ENCODE assay signal across 9 cellular contexts in the genomic region with DNA sequence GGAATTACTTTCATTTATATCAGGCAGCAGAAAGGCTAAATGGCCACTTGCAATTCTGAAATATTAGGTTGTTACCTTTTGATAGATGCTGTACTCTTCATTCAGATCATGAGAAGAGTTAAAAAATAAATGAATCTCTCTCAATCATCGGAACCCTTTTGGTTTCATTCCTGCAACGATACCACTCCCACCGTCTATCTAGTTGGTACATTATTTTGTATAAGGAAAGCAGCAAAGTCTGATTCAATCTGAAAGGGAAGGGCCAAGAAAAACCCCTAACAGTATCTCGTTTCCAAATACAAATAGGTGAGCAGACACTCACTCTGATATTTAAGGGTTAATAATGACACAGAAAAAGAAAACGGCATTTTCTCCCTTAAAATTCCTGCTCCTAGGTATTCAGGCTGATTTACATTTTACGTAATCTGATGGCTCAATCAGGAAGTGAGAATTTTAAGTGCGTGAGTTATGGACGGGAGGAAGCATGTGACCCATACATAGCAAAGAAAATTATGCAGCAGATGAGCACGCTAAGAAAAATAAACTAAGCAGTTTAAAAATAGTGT.
A peak's percentile ranks its signal among the peaks of the same experiment; 100 is the strongest.
DNase-seq lines count a peak whose midpoint lies in the region; ATAC-seq and TF ChIP-seq lines count a peak whose summit lies in the region.
"Had no signal": no experiment of that assay in that cellular context is flagged by ENCODE, and none has a peak within 500 bp of the region (broad histone marks: within the 10 kb centered on the region; RNA-seq: fewer than 3 reads in every experiment).

No MANE protein-coding gene starts in this region.

- H3K36me3 ChIP-seq in RWPE2 (ENCODE audit: low read depth), result peaks cover 74% of the 10 kb centered on the region

- no peaks in the 10 kb centered on the region for H3K9me3 ChIP-seq in RWPE2 (ENCODE audit: severe bottlenecking)

- ATAC-seq in RWPE2 (ENCODE audit: low read depth) (peak; percentile 80), omental fat pad (ENCODE audit: low FRiP score) (peak; percentile 62), GM21526 (IDR thresholded peaks at IDR 0.05; ENCODE audit: low FRiP score, unreplicated experiment) (no peak), HG03095 (IDR thresholded peaks at IDR 0.05; ENCODE audit: unreplicated experiment) (no peak)

- H3K27ac ChIP-seq in RWPE2 (ENCODE audit: poor library complexity, severe bottlenecking), result peak overlapping the region; percentile 69
- peak overlapping the region; percentile 88 for H3K27ac ChIP-seq in epithelial cell of prostate
- H3K27ac ChIP-seq: 22Rv1 had no signal

- in situ Hi-C loops in G401 (cut with HindIII; ENCODE audit: low sequenced_read_pairs), result no loop called here

- peaks cover 46% of the 10 kb centered on the region for H3K4me1 ChIP-seq in RWPE2 (ENCODE audit: insufficient read depth, poor library complexity, severe bottlenecking)

- TF ChIP-seq CTCF in RWPE2 (IDR thresholded peaks at IDR 0.05; ENCODE audit: poor library complexity, severe bottlenecking), result no peak
- TF ChIP-seq CTCF in omental fat pad (IDR thresholded peaks at IDR 0.05), result no peak

- peak overlapping the region; percentile 26 for H3K4me3 ChIP-seq in RWPE2 (ENCODE audit: severe bottlenecking)

- no peaks in the 10 kb centered on the region for H3K27me3 ChIP-seq in RWPE2 (ENCODE audit: insufficient read depth, poor library complexity, severe bottlenecking)

- DNase-seq in SIG-M5 treated with dmso at 0.1 percent for 504 hours (lab: John Stamatoyannopoulos, UW; ENCODE audit: unreplicated experiment) (peak; percentile 47), SIG-M5 (lab: John Stamatoyannopoulos, UW) (no peak), RWPE2 (ENCODE audit: low spot score) (no peak), epithelial cell of prostate (ENCODE audit: low read depth, low spot score) (no peak), omental fat pad (ENCODE audit: low spot score) (no peak), G401 (ENCODE audit: low spot score) (no peak)

Comparison
In these comparisons a context has a peak if more than half of its experiments do, and no peak if none do; other contexts are left out.
1. ATAC-seq: peak in RWPE2 (single experiment) and omental fat pad (single experiment); none in GM21526 (single experiment) and HG03095 (single experiment).